ENCODE assay signal across 24 cellular contexts in the genomic region with DNA sequence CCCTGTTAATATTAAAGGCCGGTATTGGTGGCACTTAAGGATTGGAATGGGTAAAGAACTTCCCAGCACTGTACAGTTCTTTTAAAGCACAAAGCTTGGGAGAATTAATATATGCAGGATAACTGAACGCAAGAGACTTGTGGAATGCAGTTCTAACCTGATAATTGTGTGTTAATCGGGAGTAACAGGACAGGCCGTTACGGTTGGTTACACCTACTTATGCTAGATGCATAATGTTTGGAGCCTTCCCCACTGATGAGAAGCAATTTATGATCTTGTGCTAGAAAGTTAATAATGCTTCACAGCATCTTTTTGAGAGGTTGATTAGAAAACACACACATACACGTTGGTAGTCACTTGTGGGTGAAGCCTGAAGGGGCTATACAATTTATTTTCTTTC. TPM values are rescaled to one million over a fixed set of nuclear protein-coding genes. Genes with fewer than 3 reads are reported as not detected.
A peak's percentile ranks its signal among the peaks of the same experiment; 100 is the strongest.
DNase-seq lines count a peak whose midpoint lies in the region; ATAC-seq, FAIRE-seq and TF ChIP-seq lines count a peak whose summit lies in the region.
"Had no signal": no experiment of that assay in that cellular context is flagged by ENCODE, and none has a peak within 500 bp of the region (broad histone marks: within the 10 kb centered on the region; RNA-seq: fewer than 3 reads in every experiment).

No MANE protein-coding gene starts in this region.

- no peaks in the 10 kb centered on the region for H3K4me1 ChIP-seq in GM12878 (ENCODE audit: control insufficient read depth, insufficient read depth, low read length)
- peaks cover 52 to 81% (median 63%) of the 10 kb centered on the region in 3 donors for H3K4me1 ChIP-seq in skeletal muscle tissue (ENCODE audit: control insufficient read depth in 3 of 3, insufficient read depth in 3 of 3, low read length in 3 of 3)
- H3K4me1 ChIP-seq: SJSA1 had no signal

- H3K9me3 ChIP-seq in GM12878 (replicated peaks; ENCODE audit: control insufficient read depth, insufficient read depth, low read length) = no peaks in the 10 kb centered on the region
- no peaks in the 10 kb centered on the region for H3K9me3 ChIP-seq in skeletal muscle tissue (ENCODE audit: control insufficient read depth in 3 of 3, low read length in 3 of 3)
- H3K9me3 ChIP-seq: Peyer's patch, sigmoid colon, SJSA1 had no signal

- H3K27ac Mint-ChIP-seq in activated naive CD4-positive, alpha-beta T cell treated with anti-CD3 and anti-CD28 coated beads, Interleukin-2, amount 50 U/mL, for 24 hours = peak overlapping the region; percentile 17

- no peak for TF ChIP-seq EP300 in GM12878 (IDR thresholded peaks at IDR 0.05; ENCODE audit: borderline replicate concordance in 1 of 2, control insufficient read depth in 1 of 2, low read depth in 2 of 2, low read length in 2 of 2)

- H3K27ac ChIP-seq in GM12878 (ENCODE audit: control insufficient read depth, insufficient read depth) (no peak overlapping the region), skeletal muscle tissue (ENCODE audit: low read depth, low read length) (peak overlapping the region; percentile 79), dorsolateral prefrontal cortex (peak overlapping the region in 22 of 59 donors; percentile 1 to 53 (median 23))
- H3K27ac ChIP-seq: Peyer's patch, sigmoid colon, SJSA1, VCaP had no signal

- no peaks in the 10 kb centered on the region for H3K27me3 ChIP-seq in GM12878 (replicated peaks in 1 of 2; ENCODE audit: control insufficient read depth in 2 of 2, insufficient read depth in 2 of 2, low read length in 1 of 2)
- no peaks in the 10 kb centered on the region for H3K27me3 ChIP-seq in skeletal muscle tissue (ENCODE audit: control insufficient read depth in 3 of 3, insufficient read depth in 3 of 3, low read length in 3 of 3)
- H3K27me3 ChIP-seq in dorsolateral prefrontal cortex = no peaks in the 10 kb centered on the region
- H3K27me3 ChIP-seq: Peyer's patch, sigmoid colon, SJSA1 had no signal

- peaks cover 34% of the 10 kb centered on the region for H3K36me3 Mint-ChIP-seq in activated naive CD4-positive, alpha-beta T cell treated with anti-CD3 and anti-CD28 coated beads, Interleukin-2, amount 50 U/mL, for 24 hours

- peak overlapping the region; percentile 30 for H3K4me3 Mint-ChIP-seq in activated naive CD4-positive, alpha-beta T cell treated with anti-CD3 and anti-CD28 coated beads, Interleukin-2, amount 50 U/mL, for 24 hours

- no peak for ATAC-seq in GM12878
- ATAC-seq in omental fat pad (ENCODE audit: low FRiP score) = no peak
- ATAC-seq: naive thymus-derived CD8-positive, alpha-beta T cell had no signal

- BruUV-seq in GM12878 (replicated peaks; lab: Mats Ljungman, UMichigan) = no TSS peak

- TF ChIP-seq POLR2A in GM12878 (IDR thresholded peaks at IDR 0.05; ENCODE audit: low read depth, low read length) = 0 out of 2 replicates have a peak, but pooled peaks have one; percentile 33

- WGBS in GM12878 (ENCODE audit: insufficient coverage, insufficient replicate concordance, low lambda C conversion rate, missing lambda C conversion rate) = 82% methylated on average over 6 of the region's 6 CpGs

- no peak overlapping the region for H2AFZ ChIP-seq in GM12878 (ENCODE audit: control insufficient read depth, low read depth, low read length)

- H3K27me3 Mint-ChIP-seq in activated naive CD4-positive, alpha-beta T cell treated with anti-CD3 and anti-CD28 coated beads, Interleukin-2, amount 50 U/mL, for 24 hours = no peaks in the 10 kb centered on the region
- H3K27me3 Mint-ChIP-seq: naive thymus-derived CD8-positive, alpha-beta T cell had no signal

- no peak for FAIRE-seq in GM12878 (lab: Jason Lieb, UNC)
- FAIRE-seq: colon, endometrium had no signal

- CTCF ChIA-PET in GM12878 (lab: Yijun Ruan, JAX) = interaction anchor here (3.8 kb wide), 1 partner anchor 68 kb away, joined by 20 read pairs; no protein-coding TSS in a partner anchor

- no peak overlapping the region for H3K4me2 ChIP-seq in GM12878 (ENCODE audit: control insufficient read depth, insufficient read depth)

- no peak overlapping the region for H3K4me3 ChIP-seq in GM12878
- no peak overlapping the region for H3K4me3 ChIP-seq in skeletal muscle tissue (ENCODE audit: low read length in 3 of 3)
- no peak overlapping the region for H3K4me3 ChIP-seq in dorsolateral prefrontal cortex
- H3K4me3 ChIP-seq: Peyer's patch, sigmoid colon, SJSA1 had no signal

- H3K79me2 ChIP-seq in GM12878 (ENCODE audit: control insufficient read depth, insufficient read depth, low read length) = peaks cover 14% of the 10 kb centered on the region

- no peak for DNase-seq in activated naive CD4-positive, alpha-beta T cell treated with Interleukin-2 at 50 U/mL for 16 hours
- DNase-seq in GM12878 (ENCODE audit: low read depth, low spot score) (no peak), omental fat pad (ENCODE audit: low spot score) (no peak), dorsolateral prefrontal cortex (no peak)
- DNase-seq: ACHN; activated CD4-positive, alpha-beta T cell treated with anti-CD3 and anti-CD28 coated beads, Interleukin-2, amount 50 U/mL, for 1 hour; activated T-cell treated with anti-CD3 and anti-CD28 coated beads for 4 hours; C1 segment of cervical spinal cord; DMS 273 treated with DMSO at 0.1 percent for 48 hours; glutamatergic neuron; naive thymus-derived CD8-positive, alpha-beta T cell; NCI-H1092 treated with DMSO at 0.1 percent for 48 hours; NCI-H2081; NCI-H446 treated with DMSO at 0.1 percent for 48 hours; sigmoid colon; T-helper 2 cell had no signal

- in situ Hi-C loops in GM12878 (cut with MboI) = no loop called here

- intact Hi-C loops in GM12878 (cut with micrococcal nuclease; ENCODE audit: unreplicated experiment) = no loop called here
- intact Hi-C loops in dorsolateral prefrontal cortex (cut with DNase I) = no loop called here

- peaks cover 65% of the 10 kb centered on the region for H3K4me1 Mint-ChIP-seq in activated naive CD4-positive, alpha-beta T cell treated with anti-CD3 and anti-CD28 coated beads, Interleukin-2, amount 50 U/mL, for 24 hours

- RAD21 ChIA-PET in GM12878 (lab: Charles Lee; ENCODE audit: unreplicated experiment) = no interaction called here

- H3K9ac ChIP-seq in GM12878 (ENCODE audit: control insufficient read depth, insufficient read depth, low read length) (no peak overlapping the region), skeletal muscle tissue (ENCODE audit: low read depth in 1 of 3, low read length in 3 of 3) (peak overlapping the region in 1 of 3 donors; percentile 45)

- H3K9me3 Mint-ChIP-seq in activated naive CD4-positive, alpha-beta T cell treated with anti-CD3 and anti-CD28 coated beads, Interleukin-2, amount 50 U/mL, for 24 hours = no peaks in the 10 kb centered on the region
- H3K9me3 Mint-ChIP-seq: naive thymus-derived CD8-positive, alpha-beta T cell had no signal

- SMC1A ChIA-PET in GM12878 (lab: Charles Lee; ENCODE audit: uncharacterized antibody, unreplicated experiment) = interaction anchor here (1.6 kb wide), 1 partner anchor 13 kb away, joined by 3 read pairs; no protein-coding TSS in a partner anchor

- H3K36me3 ChIP-seq in GM12878 (ENCODE audit: control insufficient read depth in 2 of 2, insufficient read depth in 2 of 2, low read length in 1 of 2) (peaks cover 11 to 62% of the 10 kb centered on the region in 2 experiments), skeletal muscle tissue (ENCODE audit: control insufficient read depth in 3 of 3, insufficient read depth in 3 of 3, low read length in 3 of 3) (peaks cover 39 to 83% (median 63%) of the 10 kb centered on the region in 3 donors)

- TF ChIP-seq CTCF in GM12878 (IDR thresholded peaks at IDR 0.05 in 2 of 3, conservative IDR thresholded peaks at IDR 0.05 in 1 of 3; ENCODE audit: control insufficient read depth in 2 of 3, extremely low read depth in 1 of 3, insufficient read depth in 1 of 3, low read depth in 3 of 3, low read length in 3 of 3) (no peak), omental fat pad (IDR thresholded peaks at IDR 0.05) (no peak), dorsolateral prefrontal cortex (IDR thresholded peaks at IDR 0.05 in 54 of 56, conservative IDR thresholded peaks at IDR 0.05 in 2 of 56; ENCODE audit: low read depth in 1 of 56, partially characterized antibody in 56 of 56) (no peak)

- POLR2A ChIA-PET in GM12878 (lab: Charles Lee) = no interaction called here

- no peaks in the 10 kb centered on the region for H4K20me1 ChIP-seq in GM12878 (ENCODE audit: control insufficient read depth, insufficient read depth)

- no peak for TF ChIP-seq RAD21 in GM12878 (IDR thresholded peaks at IDR 0.05; ENCODE audit: insufficient read depth, low read depth, low read length)

RNA-seq across cellular contexts. Expression of gene CHTOP, which starts 7.0 kb away (rescaled TPM):
- total RNA-seq in GM12878 (2013; cell fraction: nucleolus; rRNA removed) = 176 and 179 TPM in 2 replicates
- total RNA-seq in GM12878 (2014; rRNA removed) (48.0 and 48.5 TPM in 2 replicates), GM12878 (2014; rRNA removed; fragmentation: Illumina TruSeq; extraction: Trizol) (46.5 and 48.7 TPM in 2 replicates), GM12878 (2021) (60.1 and 61.5 TPM in 2 replicates), skeletal muscle tissue (46.4 TPM), omental fat pad (10 to 100 TPM; 31.4 to 63.5 (median 53.7) TPM), dorsolateral prefrontal cortex (100 to 1,000 TPM in 1 of 120 experiments, 10 to 100 TPM in 119; 62.0 to 109 (median 76.4) TPM)
- polyA plus RNA-seq in GM12878 (2011; ENCODE audit: low read depth) = 31.8 TPM
- polyA plus RNA-seq in GM12878 (2011; rRNA removed) (93.8 and 98.9 TPM in 2 replicates), GM12878 (2014; fragmentation: Illumina TruSeq; extraction: Trizol) (47.4 and 51.5 TPM in 2 replicates), GM12878 (2014; fragmentation: Nextera tagmentation; extraction: Ambion mirVana) (10 to 100 TPM in 1 of 2 experiments, 1 to 10 TPM in 1; 8.4 to 15.9 TPM), GM12878 (2014; rRNA removed) (64.5 and 65.4 TPM in 2 replicates), GM12878 (2016; fragmentation: Nextera tagmentation; extraction: Ambion mirVana) (10 to 100 TPM; 53.1 to 56.2 TPM)
- 60.6 and 64.7 TPM in 2 replicates for polyA plus RNA-seq in GM12878 (2011; cell fraction: cytosol; rRNA removed)
- polyA plus RNA-seq in GM12878 (2011; cell fraction: nucleus; rRNA removed) = 80.2 and 113 TPM in 2 replicates
- polyA plus RNA-seq in GM12878 (2012) = 42.4 and 48.9 TPM in 2 replicates
- polyA minus RNA-seq in GM12878 (2011; rRNA and poly(A)+ RNA removed) = 58.2 and 59.6 TPM in 2 replicates
- polyA minus RNA-seq in GM12878 (2011; cell fraction: cytosol; rRNA and poly(A)+ RNA removed) = 22.5 and 25.8 TPM in 2 replicates
- polyA minus RNA-seq in GM12878 (2011; cell fraction: nucleus; rRNA and poly(A)+ RNA removed) = 50.2 and 93.3 TPM in 2 replicates

RNA-seq across cellular contexts. Expression of gene S100A1, which starts 12.6 kb away (rescaled TPM):
- not detected in 2 replicates for total RNA-seq in GM12878 (2013; cell fraction: nucleolus; rRNA removed)
- total RNA-seq in GM12878 (2014; rRNA removed) (not detected in 2 replicates), GM12878 (2014; rRNA removed; fragmentation: Illumina TruSeq; extraction: Trizol) (not detected in 2 replicates), GM12878 (2021) (not detected in 2 replicates), skeletal muscle tissue (0.52 TPM), omental fat pad (10 to 100 TPM in 3 of 4 donors, 1 to 10 TPM in 1; 6.0 to 36.5 (median 23.7) TPM), dorsolateral prefrontal cortex (100 to 1,000 TPM; 162 to 726 (median 281) TPM)
- 0.24 TPM for polyA plus RNA-seq in GM12878 (2011; ENCODE audit: low read depth)
- polyA plus RNA-seq in GM12878 (2011; rRNA removed) (not detected in 2 replicates), GM12878 (2014; fragmentation: Illumina TruSeq; extraction: Trizol) (not detected in 2 replicates), GM12878 (2014; fragmentation: Nextera tagmentation; extraction: Ambion mirVana) (under 1 TPM in 1 of 2 experiments, not detected in 1; 0.13 TPM), GM12878 (2014; rRNA removed) (0.03 TPM in 1 of 2 replicates, not detected in the other), GM12878 (2016; fragmentation: Nextera tagmentation; extraction: Ambion mirVana) (under 1 TPM in 1 of 2 experiments, not detected in 1; 0.29 TPM)
- 0.27 TPM in 1 of 2 replicates, not detected in the other for polyA plus RNA-seq in GM12878 (2011; cell fraction: cytosol; rRNA removed)
- not detected in 2 replicates for polyA plus RNA-seq in GM12878 (2011; cell fraction: nucleus; rRNA removed)
- 0.49 and 0.60 TPM in 2 replicates for polyA plus RNA-seq in GM12878 (2012)
- polyA minus RNA-seq in GM12878 (2011; rRNA and poly(A)+ RNA removed) = not detected in 2 replicates
- not detected in 2 replicates for polyA minus RNA-seq in GM12878 (2011; cell fraction: cytosol; rRNA and poly(A)+ RNA removed)
- polyA minus RNA-seq in GM12878 (2011; cell fraction: nucleus; rRNA and poly(A)+ RNA removed) = not detected in 2 replicates
- total RNA-seq: naive thymus-derived CD8-positive, alpha-beta T cell; Peyer's patch had no signal
- polyA plus RNA-seq: naive thymus-derived CD8-positive, alpha-beta T cell had no signal

RNA-seq across cellular contexts. Expression of gene S100A13, which starts 13.6 kb away (rescaled TPM):
- total RNA-seq in GM12878 (2013; cell fraction: nucleolus; rRNA removed) = 3.0 and 3.1 TPM in 2 replicates
- total RNA-seq in GM12878 (2014; rRNA removed) = 6.2 and 8.1 TPM in 2 replicates
- total RNA-seq in GM12878 (2014; rRNA removed; fragmentation: Illumina TruSeq; extraction: Trizol) = 7.9 and 9.1 TPM in 2 replicates
- 10.3 and 12.8 TPM in 2 replicates for total RNA-seq in GM12878 (2021)
- polyA plus RNA-seq in GM12878 (2011; ENCODE audit: low read depth) = 12.9 TPM
- polyA plus RNA-seq in GM12878 (2011; rRNA removed) = 5.6 and 6.6 TPM in 2 replicates
- 4.7 and 5.4 TPM in 2 replicates for polyA plus RNA-seq in GM12878 (2011; cell fraction: cytosol; rRNA removed)
- 43.4 and 53.0 TPM in 2 replicates for polyA plus RNA-seq in GM12878 (2011; cell fraction: nucleus; rRNA removed)
- polyA plus RNA-seq in GM12878 (2012) = 10.9 and 13.5 TPM in 2 replicates
- polyA plus RNA-seq in GM12878 (2014; fragmentation: Illumina TruSeq; extraction: Trizol) = 10.1 and 10.3 TPM in 2 replicates
- polyA plus RNA-seq in GM12878 (2014; fragmentation: Nextera tagmentation; extraction: Ambion mirVana) = 10 to 100 TPM; 29.7 to 30.9 TPM
- polyA plus RNA-seq in GM12878 (2014; rRNA removed) = 13.0 and 17.1 TPM in 2 replicates
- 1 to 10 TPM; 5.7 to 7.3 TPM for polyA plus RNA-seq in GM12878 (2016; fragmentation: Nextera tagmentation; extraction: Ambion mirVana)
- 1.8 and 3.1 TPM in 2 replicates for polyA minus RNA-seq in GM12878 (2011; rRNA and poly(A)+ RNA removed)
- 5.1 and 8.9 TPM in 2 replicates for polyA minus RNA-seq in GM12878 (2011; cell fraction: cytosol; rRNA and poly(A)+ RNA removed)
- 1.8 and 4.0 TPM in 2 replicates for polyA minus RNA-seq in GM12878 (2011; cell fraction: nucleus; rRNA and poly(A)+ RNA removed)
- 55.3 TPM for total RNA-seq in skeletal muscle tissue
- 100 to 1,000 TPM; 118 to 192 (median 176) TPM for total RNA-seq in omental fat pad
- total RNA-seq in dorsolateral prefrontal cortex = 100 to 1,000 TPM in 56 of 120 experiments, 10 to 100 TPM in 64; 52.0 to 204 (median 98.7) TPM

RNA-seq across cellular contexts. Expression of gene SNAPIN, which starts 17.6 kb away (rescaled TPM):
- 9.4 and 10.2 TPM in 2 replicates for total RNA-seq in GM12878 (2013; cell fraction: nucleolus; rRNA removed)
- total RNA-seq in GM12878 (2014; rRNA removed) (47.1 and 48.3 TPM in 2 replicates), GM12878 (2014; rRNA removed; fragmentation: Illumina TruSeq; extraction: Trizol) (29.7 and 31.4 TPM in 2 replicates), GM12878 (2021) (25.7 and 30.8 TPM in 2 replicates), skeletal muscle tissue (56.4 TPM), omental fat pad (10 to 100 TPM; 40.2 to 62.2 (median 54.8) TPM), dorsolateral prefrontal cortex (10 to 100 TPM; 29.9 to 50.4 (median 39.0) TPM)
- polyA plus RNA-seq in GM12878 (2011; ENCODE audit: low read depth) = 23.4 TPM
- polyA plus RNA-seq in GM12878 (2011; rRNA removed) (37.8 and 40.6 TPM in 2 replicates), GM12878 (2014; fragmentation: Illumina TruSeq; extraction: Trizol) (34.5 and 36.6 TPM in 2 replicates), GM12878 (2014; fragmentation: Nextera tagmentation; extraction: Ambion mirVana) (10 to 100 TPM; 12.4 to 25.0 TPM), GM12878 (2014; rRNA removed) (50.9 and 58.5 TPM in 2 replicates), GM12878 (2016; fragmentation: Nextera tagmentation; extraction: Ambion mirVana) (10 to 100 TPM; 74.5 to 78.1 TPM)
- 39.5 and 41.8 TPM in 2 replicates for polyA plus RNA-seq in GM12878 (2011; cell fraction: cytosol; rRNA removed)
- 19.2 and 29.5 TPM in 2 replicates for polyA plus RNA-seq in GM12878 (2011; cell fraction: nucleus; rRNA removed)
- 26.2 and 32.5 TPM in 2 replicates for polyA plus RNA-seq in GM12878 (2012)
- polyA minus RNA-seq in GM12878 (2011; rRNA and poly(A)+ RNA removed) = 9.4 and 18.1 TPM in 2 replicates
- polyA minus RNA-seq in GM12878 (2011; cell fraction: cytosol; rRNA and poly(A)+ RNA removed) = 6.8 and 7.4 TPM in 2 replicates
- 6.4 and 10.7 TPM in 2 replicates for polyA minus RNA-seq in GM12878 (2011; cell fraction: nucleus; rRNA and poly(A)+ RNA removed)

RNA-seq across cellular contexts. Expression of gene S100A14, which starts 24.7 kb away (rescaled TPM):
- not detected in 2 replicates for total RNA-seq in GM12878 (2013; cell fraction: nucleolus; rRNA removed)
- total RNA-seq in GM12878 (2014; rRNA removed) = 0.28 and 0.33 TPM in 2 replicates
- total RNA-seq in GM12878 (2014; rRNA removed; fragmentation: Illumina TruSeq; extraction: Trizol) = 0.28 TPM in 1 of 2 replicates, not detected in the other
- total RNA-seq in GM12878 (2021) = 0.53 and 0.54 TPM in 2 replicates
- polyA plus RNA-seq in GM12878 (2011; ENCODE audit: low read depth) = not detected
- polyA plus RNA-seq in GM12878 (2011; rRNA removed) = 0.58 and 0.89 TPM in 2 replicates
- 0.48 and 0.69 TPM in 2 replicates for polyA plus RNA-seq in GM12878 (2011; cell fraction: cytosol; rRNA removed)
- 0.15 and 0.29 TPM in 2 replicates for polyA plus RNA-seq in GM12878 (2011; cell fraction: nucleus; rRNA removed)
- 0.20 and 0.46 TPM in 2 replicates for polyA plus RNA-seq in GM12878 (2012)
- 0.35 and 0.46 TPM in 2 replicates for polyA plus RNA-seq in GM12878 (2014; fragmentation: Illumina TruSeq; extraction: Trizol)
- under 1 TPM in 1 of 2 experiments, not detected in 1; 0.20 TPM for polyA plus RNA-seq in GM12878 (2014; fragmentation: Nextera tagmentation; extraction: Ambion mirVana)
- polyA plus RNA-seq in GM12878 (2014; rRNA removed) = 0.28 and 0.77 TPM in 2 replicates
- not detected for polyA plus RNA-seq in GM12878 (2016; fragmentation: Nextera tagmentation; extraction: Ambion mirVana)
- 0.52 TPM in 1 of 2 replicates, not detected in the other for polyA minus RNA-seq in GM12878 (2011; rRNA and poly(A)+ RNA removed)
- polyA minus RNA-seq in GM12878 (2011; cell fraction: cytosol; rRNA and poly(A)+ RNA removed) = not detected in 2 replicates
- not detected in 2 replicates for polyA minus RNA-seq in GM12878 (2011; cell fraction: nucleus; rRNA and poly(A)+ RNA removed)
- not detected for total RNA-seq in skeletal muscle tissue
- total RNA-seq in omental fat pad = 1 to 10 TPM in 2 of 4 donors, under 1 TPM in 1, not detected in 1; 0.50 to 1.9 (median 1.3) TPM
- total RNA-seq in dorsolateral prefrontal cortex = 1 to 10 TPM in 23 of 120 experiments, under 1 TPM in 30, not detected in 67; 0.36 to 2.9 (median 0.96) TPM
- total RNA-seq: LHCN-M2; naive thymus-derived CD8-positive, alpha-beta T cell; SJSA1 had no signal
- polyA plus RNA-seq: naive thymus-derived CD8-positive, alpha-beta T cell had no signal
